In the genomic region with DNA sequence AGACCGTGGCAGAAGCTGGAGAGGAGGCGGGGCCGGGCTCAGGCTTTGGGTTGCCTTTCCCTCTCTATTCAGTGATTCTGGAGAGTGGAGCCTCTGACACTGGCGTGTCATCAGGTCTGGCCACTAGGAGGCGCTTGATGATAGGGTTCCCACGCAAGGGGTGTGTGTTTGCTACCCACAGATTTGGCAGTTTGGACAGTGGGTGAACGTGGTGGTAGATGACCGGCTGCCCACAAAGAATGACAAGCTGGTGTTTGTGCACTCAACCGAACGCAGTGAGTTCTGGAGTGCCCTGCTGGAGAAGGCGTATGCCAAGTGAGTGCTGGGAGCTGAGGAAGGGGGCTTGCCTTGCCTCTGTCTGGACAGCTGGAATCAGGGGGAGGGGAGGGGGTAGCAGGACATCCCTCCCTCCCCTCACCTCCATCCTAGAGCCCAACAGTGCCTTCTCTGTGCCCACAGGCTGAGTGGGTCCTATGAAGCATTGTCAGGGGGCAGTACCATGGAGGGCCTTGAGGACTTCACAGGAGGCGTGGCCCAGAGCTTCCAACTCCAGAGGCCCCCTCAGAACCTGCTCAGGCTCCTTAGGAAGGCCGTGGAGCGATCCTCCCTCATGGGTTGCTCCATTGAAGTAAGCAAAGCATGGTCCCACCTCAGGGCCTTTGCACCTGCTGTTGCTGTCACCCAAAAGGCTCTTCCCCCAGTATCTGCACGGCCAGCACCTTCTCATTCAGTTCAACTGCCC, we compare ENCODE assay signal across 8 cellular contexts. TPM values are rescaled to one million over a fixed set of nuclear protein-coding genes. Genes with fewer than 3 reads are reported as not detected.
DNase-seq lines count a peak whose midpoint lies in the region; ATAC-seq and TF ChIP-seq lines count a peak whose summit lies in the region.

No MANE protein-coding gene starts in this region.

- H3K36me3 ChIP-seq in WERI-Rb-1, result no peaks in the 10 kb centered on the region
- no peaks in the 10 kb centered on the region for H3K36me3 ChIP-seq in breast epithelium
- H3K36me3 ChIP-seq in kidney epithelial cell (ENCODE audit: control insufficient read depth, insufficient read depth, low read length), result no peaks in the 10 kb centered on the region

- TF ChIP-seq POLR2A in breast epithelium (IDR thresholded peaks at IDR 0.05), result no peak
- no peak for TF ChIP-seq POLR2A in GM18505 (IDR thresholded peaks at IDR 0.05; ENCODE audit: borderline replicate concordance, extremely low read depth, insufficient read depth, insufficient read length)

- ATAC-seq in HG02852 (IDR thresholded peaks at IDR 0.05; ENCODE audit: unreplicated experiment) (peak; percentile 59), GM18505 (IDR thresholded peaks at IDR 0.05; ENCODE audit: unreplicated experiment) (no peak)

- no peaks in the 10 kb centered on the region for H3K4me1 ChIP-seq in breast epithelium

- no peaks in the 10 kb centered on the region for H3K9me3 ChIP-seq in WERI-Rb-1 (ENCODE audit: severe bottlenecking)
- H3K9me3 ChIP-seq in breast epithelium, result no peaks in the 10 kb centered on the region

- H3K4me3 ChIP-seq in GM12865 (ENCODE audit: low read depth, low read length), result no peak overlapping the region
- H3K4me3 ChIP-seq in WERI-Rb-1 (ENCODE audit: low read depth, low read length), result no peak overlapping the region
- no peak overlapping the region for H3K4me3 ChIP-seq in breast epithelium
- no peak overlapping the region for H3K4me3 ChIP-seq in kidney epithelial cell (ENCODE audit: low read depth, low read length)

- intact Hi-C loops in breast epithelium (cut with DNase I; ENCODE audit: low total_unique reads), result loop anchor here (5.0 kb wide), 1 partner anchor 64 kb away; no protein-coding TSS in a partner anchor

- H3K27me3 ChIP-seq in WERI-Rb-1 (ENCODE audit: insufficient read depth, low read depth, severe bottlenecking) (no peaks in the 10 kb centered on the region), breast epithelium (no peaks in the 10 kb centered on the region), kidney epithelial cell (ENCODE audit: control insufficient read depth, insufficient read depth, low read length) (peaks cover 6% of the 10 kb centered on the region)

- DNase-seq in GM12865 (ENCODE audit: low read depth) (peak; percentile 84), NCI-H2171 (lab: John Stamatoyannopoulos, UW) (peak; percentile 25), WERI-Rb-1 (peak; percentile 96), breast epithelium (ENCODE audit: low spot score in 2 of 2) (peak; percentile 83 to 89), kidney epithelial cell (ENCODE audit: low read depth) (peak; percentile 63)
- peak; percentile 77 for DNase-seq in stimulated activated CD4-positive, alpha-beta T cell treated with anti-CD3 and anti-CD28 coated beads, Interleukin-1b, Interleukin-23, amount 100 ng/mL, for 48 hours

- TF ChIP-seq CTCF in GM12865 (IDR thresholded peaks at IDR 0.05; ENCODE audit: insufficient read depth, low read depth, low read length, missing control alignments) (peak; percentile 92), WERI-Rb-1 (IDR thresholded peaks at IDR 0.05; ENCODE audit: low read depth, low read length) (peak; percentile 99), breast epithelium (IDR thresholded peaks at IDR 0.05) (peak; percentile 80 to 95 (median 93)), kidney epithelial cell (IDR thresholded peaks at IDR 0.05; ENCODE audit: insufficient read depth, low read length, poor library complexity, severe bottlenecking) (peak; percentile 86)

- no peak overlapping the region for H3K27ac ChIP-seq in WERI-Rb-1
- H3K27ac ChIP-seq in breast epithelium, result no peak overlapping the region

RNA-seq across cellular contexts. Expression of a gene that starts 14.3 kb away (rescaled TPM):
- 1 to 10 TPM; 1.1 to 3.8 (median 2.9) TPM for total RNA-seq in breast epithelium
- total RNA-seq in kidney epithelial cell, result not detected in 2 replicates

RNA-seq across cellular contexts. Expression of a gene that starts 43.8 kb away (rescaled TPM):
- total RNA-seq in breast epithelium (1 to 10 TPM in 2 of 3 donors, under 1 TPM in 1; 0.88 to 3.4 (median 2.9) TPM), kidney epithelial cell (not detected in 2 replicates)

RNA-seq across cellular contexts. Expression of a gene that starts 45.6 kb away (rescaled TPM):
- total RNA-seq in breast epithelium, result 10 to 100 TPM; 16.7 to 21.8 (median 18.9) TPM
- 59.3 and 61.8 TPM in 2 replicates for total RNA-seq in kidney epithelial cell

RNA-seq across cellular contexts. Expression of a gene that starts 45.7 kb away (rescaled TPM):
- total RNA-seq in breast epithelium (10 to 100 TPM; 24.6 to 55.7 (median 30.4) TPM), kidney epithelial cell (85.9 and 98.5 TPM in 2 replicates)

RNA-seq across cellular contexts. Expression of a gene that starts 50.5 kb away (rescaled TPM):
- total RNA-seq in breast epithelium (100 to 1,000 TPM; 106 to 140 (median 110) TPM), kidney epithelial cell (36.1 and 43.9 TPM in 2 replicates)

Comparison
In these comparisons a context has a peak if more than half of its experiments do, and no peak if none do; other contexts are left out.
1. DNase-seq: peak in every context shown above with its lines; median percentile 96 in WERI-Rb-1; 86 in breast epithelium; 84 in GM12865; 77 in stimulated activated CD4-positive, alpha-beta T cell treated with anti-CD3 and anti-CD28 coated beads, Interleukin-1b, Interleukin-23, amount 100 ng/mL, for 48 hours; 63 in kidney epithelial cell; 25 in NCI-H2171.